19 cellular contexts compared by ENCODE assay signal in genomic region chr5:11390369-11390768, GRCh38.
DNase-seq lines count a peak whose midpoint lies in the region; ATAC-seq lines count a peak whose summit lies in the region.
"Had no signal": no experiment of that assay in that cellular context is flagged by ENCODE, and none has a peak within 500 bp of the region (broad histone marks: within the 10 kb centered on the region; RNA-seq: fewer than 3 reads in every experiment).

No MANE protein-coding gene starts in this region.

- DNase-seq in HS-5 (ENCODE audit: low read depth), result peak; percentile 92
- DNase-seq in T1000 (lab: John Stamatoyannopoulos, UW), result peak; percentile 28
- peak; percentile 1 for DNase-seq in fibroblast of the conjunctiva (ENCODE audit: low read depth)
- DNase-seq in stromal cell of bone marrow (ENCODE audit: low read depth), result peak; percentile 3
- DNase-seq in naive thymus-derived CD8-positive, alpha-beta T cell, result no peak
- no peak for DNase-seq in stimulated activated effector memory CD8-positive, alpha-beta T cell treated with anti-CD3 and anti-CD28 coated beads, Interleukin-12 subunit alpha, Interleukin-12 subunit beta, amount 100 ng/mL, for 72 hours (ENCODE audit: low spot score in 2 of 2)
- DNase-seq in activated T-cell treated with anti-CD3 and anti-CD28 coated beads, Interleukin-2, amount 50 U/mL, for 1 hour, result no peak
- no peak for DNase-seq in HAP-1 (ENCODE audit: low spot score in 2 of 2)
- DNase-seq: activated CD4-positive, alpha-beta memory T cell treated with anti-CD3 and anti-CD28 coated beads, Interleukin-2, amount 10 ng/mL, durations not matched to agents 7 days and 5 days; activated CD4-positive, CD25-positive, alpha-beta regulatory T cell; activated T-cell treated with anti-CD3 and anti-CD28 coated beads for 4 hours; DMS79; endodermal cell; MG63; SJCRH30; T-helper 2 cell had no signal

- H3K27ac Mint-ChIP-seq in naive thymus-derived CD8-positive, alpha-beta T cell, result no peak overlapping the region
- no peak overlapping the region for H3K27ac Mint-ChIP-seq in stimulated activated effector memory CD8-positive, alpha-beta T cell treated with anti-CD3 and anti-CD28 coated beads, Interleukin-12 subunit alpha, Interleukin-12 subunit beta, amount 100 ng/mL, for 72 hours
- H3K27ac Mint-ChIP-seq: activated CD4-positive, alpha-beta memory T cell treated with anti-CD3 and anti-CD28 coated beads, Interleukin-2, amount 10 ng/mL, durations not matched to agents 7 days and 5 days; B cell; endodermal cell had no signal

- no peaks in the 10 kb centered on the region for H3K9me3 ChIP-seq in HAP-1
- H3K9me3 ChIP-seq: MG63, SJCRH30 had no signal

- in situ Hi-C loops in HAP-1 (cut with MboI; ENCODE audit: low sequenced_read_pairs), result no loop called here

- POLR2A ChIA-PET in naive thymus-derived CD8-positive, alpha-beta T cell (lab: Charles Lee), result no interaction called here

- peaks cover 13 to 44% (median 20%) of the 10 kb centered on the region in 5 donors for H3K27me3 Mint-ChIP-seq in naive thymus-derived CD8-positive, alpha-beta T cell

- peaks cover 0 to 9% (median 0%) of the 10 kb centered on the region in 9 donors for H3K9me3 Mint-ChIP-seq in naive thymus-derived CD8-positive, alpha-beta T cell
- H3K9me3 Mint-ChIP-seq in stimulated activated effector memory CD8-positive, alpha-beta T cell treated with anti-CD3 and anti-CD28 coated beads, Interleukin-12 subunit alpha, Interleukin-12 subunit beta, amount 100 ng/mL, for 72 hours, result peaks cover 3% of the 10 kb centered on the region
- H3K9me3 Mint-ChIP-seq: activated CD4-positive, alpha-beta memory T cell treated with anti-CD3 and anti-CD28 coated beads, Interleukin-2, amount 10 ng/mL, durations not matched to agents 7 days and 5 days; endodermal cell had no signal

- no peak overlapping the region for H3K4me3 Mint-ChIP-seq in naive thymus-derived CD8-positive, alpha-beta T cell
- H3K4me3 Mint-ChIP-seq in stimulated activated effector memory CD8-positive, alpha-beta T cell treated with anti-CD3 and anti-CD28 coated beads, Interleukin-12 subunit alpha, Interleukin-12 subunit beta, amount 100 ng/mL, for 72 hours, result no peak overlapping the region
- H3K4me3 Mint-ChIP-seq: activated CD4-positive, alpha-beta memory T cell treated with anti-CD3 and anti-CD28 coated beads, Interleukin-2, amount 10 ng/mL, durations not matched to agents 7 days and 5 days; B cell; endodermal cell; neural crest cell had no signal

- no peaks in the 10 kb centered on the region for H3K36me3 ChIP-seq in HAP-1 (replicated peaks)
- H3K36me3 ChIP-seq: MG63, SJCRH30 had no signal

- H3K4me1 ChIP-seq in HAP-1, result no peaks in the 10 kb centered on the region
- H3K4me1 ChIP-seq: SJCRH30 had no signal

- H3K36me3 Mint-ChIP-seq in naive thymus-derived CD8-positive, alpha-beta T cell, result no peaks in the 10 kb centered on the region
- no peaks in the 10 kb centered on the region for H3K36me3 Mint-ChIP-seq in stimulated activated effector memory CD8-positive, alpha-beta T cell treated with anti-CD3 and anti-CD28 coated beads, Interleukin-12 subunit alpha, Interleukin-12 subunit beta, amount 100 ng/mL, for 72 hours

- H3K27me3 ChIP-seq in HAP-1 (ENCODE audit: low read depth), result no peaks in the 10 kb centered on the region
- H3K27me3 ChIP-seq: SJCRH30 had no signal

- ATAC-seq in naive thymus-derived CD8-positive, alpha-beta T cell, result no peak
- no peak for ATAC-seq in stimulated activated effector memory CD8-positive, alpha-beta T cell treated with anti-CD3 and anti-CD28 coated beads, Interleukin-12 subunit alpha, Interleukin-12 subunit beta, amount 100 ng/mL, for 72 hours
- ATAC-seq: left lobe of liver had no signal

- peaks cover 0 to 10% (median 2%) of the 10 kb centered on the region in 4 donors for H3K4me1 Mint-ChIP-seq in naive thymus-derived CD8-positive, alpha-beta T cell
- H3K4me1 Mint-ChIP-seq in stimulated activated effector memory CD8-positive, alpha-beta T cell treated with anti-CD3 and anti-CD28 coated beads, Interleukin-12 subunit alpha, Interleukin-12 subunit beta, amount 100 ng/mL, for 72 hours, result peaks cover 6% of the 10 kb centered on the region

- no peak overlapping the region for H3K4me3 ChIP-seq in HAP-1
- H3K4me3 ChIP-seq: MG63, SJCRH30 had no signal

Comparison
In these comparisons a context has a peak if more than half of its experiments do, and no peak if none do; other contexts are left out.
1. DNase-seq: peak in HS-5 (single experiment), T1000 (single experiment), fibroblast of the conjunctiva (single experiment) and stromal cell of bone marrow (single experiment); none in naive thymus-derived CD8-positive, alpha-beta T cell (0 of 10), stimulated activated effector memory CD8-positive, alpha-beta T cell treated with anti-CD3 and anti-CD28 coated beads, Interleukin-12 subunit alpha, Interleukin-12 subunit beta, amount 100 ng/mL, for 72 hours (0 of 2), activated T-cell treated with anti-CD3 and anti-CD28 coated beads, Interleukin-2, amount 50 U/mL, for 1 hour (single experiment) and HAP-1 (0 of 2).